ENCODE assay signal across 7 cellular contexts in the genomic region with DNA sequence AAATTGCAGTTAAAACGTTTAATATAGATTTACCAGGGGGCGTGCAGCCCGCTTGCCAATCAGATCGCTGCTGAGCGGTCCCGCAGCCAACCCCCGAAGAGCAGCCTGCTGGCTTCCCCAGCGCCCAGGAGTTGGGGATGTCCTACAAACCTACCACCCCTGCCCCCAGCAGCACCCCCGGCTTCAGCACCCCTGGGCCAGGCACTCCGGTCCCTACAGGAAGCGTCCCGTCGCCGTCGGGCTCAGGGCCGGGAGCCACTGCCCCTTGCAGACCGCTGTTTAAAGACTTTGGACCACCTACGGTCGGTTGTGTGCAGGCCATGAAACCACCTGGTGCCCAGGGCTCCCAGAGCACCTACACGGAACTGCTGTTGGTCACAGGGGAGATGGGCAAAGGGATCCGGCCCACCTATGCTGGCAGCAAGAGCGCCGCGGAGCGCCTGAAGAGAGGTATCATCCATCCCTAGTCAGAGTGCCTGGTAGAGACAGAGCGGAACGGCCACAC.
DNase-seq lines count a peak whose midpoint lies in the region; ATAC-seq and TF ChIP-seq lines count a peak whose summit lies in the region.
"Not testable (repeated sequence)": the region's sequence is repeated elsewhere in the genome, so short reads cannot be mapped to it uniquely, and the experiment has no call there.

No MANE protein-coding gene starts in this region.

- H4K20me1 ChIP-seq in GM23338 (replicated peaks; ENCODE audit: insufficient read depth) = peaks cover 10% of the 10 kb centered on the region

- not testable (repeated sequence) for H3K9me3 ChIP-seq in Panc1 (ENCODE audit: control insufficient read depth, insufficient read depth, low read depth, low read length); left lung

- H3K4me1 Mint-ChIP-seq in GM23338; activated T-helper 17 cell treated with anti-CD3 and anti-CD28 coated beads, Interleukin-2, amount 50 U/mL, for 72 hours; stimulated activated naive CD8-positive, alpha-beta T cell treated with anti-CD3 and anti-CD28 coated beads, Interleukin-15, amount 100 ng/mL, for 72 hours: not testable (repeated sequence)

- BruUV-seq in Panc1 (replicated peaks; lab: Mats Ljungman, UMichigan) = not testable (repeated sequence)

- H3K27ac Mint-ChIP-seq in GM23338; activated T-helper 17 cell treated with anti-CD3 and anti-CD28 coated beads, Interleukin-2, amount 50 U/mL, for 72 hours; stimulated activated naive CD8-positive, alpha-beta T cell treated with anti-CD3 and anti-CD28 coated beads, Interleukin-15, amount 100 ng/mL, for 72 hours: not testable (repeated sequence)

- in situ Hi-C loops in Panc1 (cut with HindIII; ENCODE audit: low pct_unique_long_range_greater_than_20kb, low sequenced_read_pairs) = not testable (repeated sequence)

- H2AFZ ChIP-seq in GM23338 = not testable (repeated sequence)

- intact Hi-C loops in Panc1 (cut with micrococcal nuclease; ENCODE audit: unreplicated experiment); Right ventricle myocardium inferior (cut with DNase I); left lung (cut with DNase I): not testable (repeated sequence)

- H3K27me3 ChIP-seq in GM23338 (ENCODE audit: insufficient read depth) (peaks cover 83% of the 10 kb centered on the region), left lung (peaks cover 6 to 36% of the 10 kb centered on the region in 2 donors)
- not testable (repeated sequence) for H3K27me3 ChIP-seq in Panc1 (ENCODE audit: control insufficient read depth, insufficient read depth, low read length)

- H3K79me2 ChIP-seq in GM23338 (replicated peaks; ENCODE audit: insufficient read depth) = not testable (repeated sequence)

- DNase-seq in GM23338 (ENCODE audit: low spot score); Panc1 (ENCODE audit: low read depth, low spot score); omental fat pad (ENCODE audit: low spot score); stimulated activated naive CD8-positive, alpha-beta T cell treated with anti-CD3 and anti-CD28 coated beads, Interleukin-15, amount 100 ng/mL, for 72 hours: not testable (repeated sequence)
- peak; percentile 72 for DNase-seq in Right ventricle myocardium inferior (ENCODE audit: missing footprints)
- DNase-seq in left lung = peak in 1 of 2 donors; percentile 69

- H3K4me3 ChIP-seq in GM23338; Panc1 (ENCODE audit: low read depth in 2 of 2, low read length in 2 of 2); left lung: not testable (repeated sequence)

- not testable (repeated sequence) for H3K36me3 Mint-ChIP-seq in GM23338 (ENCODE audit: low read depth); activated T-helper 17 cell treated with anti-CD3 and anti-CD28 coated beads, Interleukin-2, amount 50 U/mL, for 72 hours (ENCODE audit: low read depth)

- peak overlapping the region; percentile 58 for H3K4me3 Mint-ChIP-seq in GM23338
- not testable (repeated sequence) for H3K4me3 Mint-ChIP-seq in activated T-helper 17 cell treated with anti-CD3 and anti-CD28 coated beads, Interleukin-2, amount 50 U/mL, for 72 hours
- H3K4me3 Mint-ChIP-seq in stimulated activated naive CD8-positive, alpha-beta T cell treated with anti-CD3 and anti-CD28 coated beads, Interleukin-15, amount 100 ng/mL, for 72 hours = peak overlapping the region in 1 of 2 donors; percentile 35

- ATAC-seq in GM23338 (peak; percentile 93), Panc1 (peak; percentile 30; the same call in 1 of the 2 replicates), Right ventricle myocardium inferior (peak; percentile 47), left lung (peak; percentile 33), omental fat pad (ENCODE audit: low FRiP score) (peak; percentile 35)
- peak; percentile 26 for ATAC-seq in activated T-helper 17 cell treated with anti-CD3 and anti-CD28 coated beads, Interleukin-2, amount 50 U/mL, for 72 hours (replicated peaks)
- peak; percentile 37 for ATAC-seq in stimulated activated naive CD8-positive, alpha-beta T cell treated with anti-CD3 and anti-CD28 coated beads, Interleukin-15, amount 100 ng/mL, for 72 hours

- 0 out of 2 replicates have a peak overlapping the region, but pooled peaks have one; percentile 38 for H3K4me2 ChIP-seq in GM23338

- not testable (repeated sequence) for H3F3A ChIP-seq in GM23338 (replicated peaks; ENCODE audit: low read depth)

- H3K36me3 ChIP-seq in GM23338 (ENCODE audit: insufficient read depth); Panc1 (ENCODE audit: control insufficient read depth, insufficient read depth, low read length); left lung: not testable (repeated sequence)

- CTCF ChIA-PET in Panc1 (lab: Charles Lee) = not testable (repeated sequence)

- POLR2A ChIA-PET in Panc1 (lab: Charles Lee) = not testable (repeated sequence)

- peaks cover 45% of the 10 kb centered on the region for H3K27me3 Mint-ChIP-seq in GM23338 (ENCODE audit: insufficient read depth, low read depth, poor library complexity)
- H3K27me3 Mint-ChIP-seq in activated T-helper 17 cell treated with anti-CD3 and anti-CD28 coated beads, Interleukin-2, amount 50 U/mL, for 72 hours = peaks cover 16% of the 10 kb centered on the region
- H3K27me3 Mint-ChIP-seq in stimulated activated naive CD8-positive, alpha-beta T cell treated with anti-CD3 and anti-CD28 coated beads, Interleukin-15, amount 100 ng/mL, for 72 hours = peaks cover 25% of the 10 kb centered on the region

- H3K27ac ChIP-seq in GM23338 (ENCODE audit: low read depth); Panc1 (ENCODE audit: low read length); left lung: not testable (repeated sequence)

- not testable (repeated sequence) for H3K4me1 ChIP-seq in GM23338 (ENCODE audit: insufficient read depth); Panc1 (ENCODE audit: control insufficient read depth, insufficient read depth, low read length); left lung

- not testable (repeated sequence) for H3K9me2 ChIP-seq in GM23338 (ENCODE audit: insufficient read depth)

- TF ChIP-seq CTCF in GM23338 (conservative IDR thresholded peaks at IDR 0.05; ENCODE audit: low read depth in 2 of 2); Panc1 (IDR thresholded peaks at IDR 0.05); left lung (IDR thresholded peaks at IDR 0.05); omental fat pad (IDR thresholded peaks at IDR 0.05): not testable (repeated sequence)

- H3K9me3 Mint-ChIP-seq in GM23338; activated T-helper 17 cell treated with anti-CD3 and anti-CD28 coated beads, Interleukin-2, amount 50 U/mL, for 72 hours: not testable (repeated sequence)
- H3K9me3 Mint-ChIP-seq in stimulated activated naive CD8-positive, alpha-beta T cell treated with anti-CD3 and anti-CD28 coated beads, Interleukin-15, amount 100 ng/mL, for 72 hours = peaks cover 0 to 10% of the 10 kb centered on the region in 2 donors

TF ChIP-seq in GM23338, 12 proteins besides CTCF, POLR2A, EP300 and RAD21:
- peak; percentile 72 for TF ChIP-seq EZH2 (IDR thresholded peaks at IDR 0.05; ENCODE audit: low read depth, unreplicated experiment)

Comparison
In these comparisons a context has a peak if more than half of its experiments do, and no peak if none do; other contexts are left out.
1. ATAC-seq: peak in every context shown above with its lines; median percentile 93 in GM23338; 47 in Right ventricle myocardium inferior; 37 in stimulated activated naive CD8-positive, alpha-beta T cell treated with anti-CD3 and anti-CD28 coated beads, Interleukin-15, amount 100 ng/mL, for 72 hours; 35 in omental fat pad; 33 in left lung; 30 in Panc1; 26 in activated T-helper 17 cell treated with anti-CD3 and anti-CD28 coated beads, Interleukin-2, amount 50 U/mL, for 72 hours.